9 cellular contexts compared by ENCODE assay signal in the genomic region with DNA sequence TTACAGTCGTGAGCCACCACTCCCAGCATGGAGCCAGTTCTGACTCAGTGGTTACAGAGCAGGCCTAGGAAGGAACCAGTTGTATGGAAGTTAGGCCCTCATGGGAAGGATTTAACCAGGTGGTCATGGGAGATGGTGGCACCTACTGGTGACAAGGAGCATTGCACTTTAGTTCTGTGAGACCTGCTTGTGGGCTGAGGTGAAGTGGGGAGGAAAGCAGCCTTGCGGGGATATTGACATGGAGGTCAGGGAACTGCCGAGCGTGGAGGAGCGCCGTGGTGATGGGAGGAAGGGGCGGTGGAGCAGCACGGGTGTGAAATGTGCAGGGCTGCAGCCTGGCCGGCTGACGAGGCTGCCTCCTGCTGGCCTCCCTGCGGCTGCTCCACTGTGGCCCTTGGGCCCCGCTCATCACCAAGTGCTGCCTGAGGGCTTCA.
A peak's percentile ranks its signal among the peaks of the same experiment; 100 is the strongest.
DNase-seq lines count a peak whose midpoint lies in the region; ATAC-seq lines count a peak whose summit lies in the region.
"Had no signal": no experiment of that assay in that cellular context is flagged by ENCODE, and none has a peak within 500 bp of the region (broad histone marks: within the 10 kb centered on the region; RNA-seq: fewer than 3 reads in every experiment).

No MANE protein-coding gene starts in this region.

- no peaks in the 10 kb centered on the region for H3K9me3 Mint-ChIP-seq in activated naive CD8-positive, alpha-beta T cell treated with anti-CD3 and anti-CD28 coated beads, Interleukin-2, amount 10 ng/mL, durations not matched to agents 7 days and 5 days
- H3K9me3 Mint-ChIP-seq: activated naive CD4-positive, alpha-beta T cell treated with anti-CD3 and anti-CD28 coated beads, Interleukin-2, amount 50 U/mL, for 24 hours had no signal

- H3K9me3 ChIP-seq in iPS DF 6.9 (ENCODE audit: control insufficient read depth, insufficient read depth, low read length), result no peaks in the 10 kb centered on the region

- H3K36me3 ChIP-seq in iPS DF 6.9 (ENCODE audit: control insufficient read depth, insufficient read depth, low read length), result no peaks in the 10 kb centered on the region

- WGBS in iPS DF 6.9 (ENCODE audit: insufficient coverage, insufficient read length), result no CpG with 5 or more reads among the region's 12 CpGs

- H3K27me3 Mint-ChIP-seq in activated naive CD8-positive, alpha-beta T cell treated with anti-CD3 and anti-CD28 coated beads, Interleukin-2, amount 10 ng/mL, durations not matched to agents 7 days and 5 days, result peaks cover 2% of the 10 kb centered on the region
- H3K27me3 Mint-ChIP-seq: activated naive CD4-positive, alpha-beta T cell treated with anti-CD3 and anti-CD28 coated beads, Interleukin-2, amount 50 U/mL, for 24 hours had no signal

- POLR2A ChIA-PET in activated naive CD8-positive, alpha-beta T cell treated with anti-CD3 and anti-CD28 coated beads, Interleukin-2, amount 10 ng/mL, durations not matched to agents 7 days and 5 days (lab: Charles Lee), result no interaction called here

- no peak overlapping the region for H3K4me3 ChIP-seq in iPS DF 6.9 (ENCODE audit: low read length)

- no peaks in the 10 kb centered on the region for H3K36me3 Mint-ChIP-seq in activated naive CD8-positive, alpha-beta T cell treated with anti-CD3 and anti-CD28 coated beads, Interleukin-2, amount 10 ng/mL, durations not matched to agents 7 days and 5 days

- H3K27me3 ChIP-seq in iPS DF 6.9 (ENCODE audit: control insufficient read depth, insufficient read depth, low read length), result no peaks in the 10 kb centered on the region

- H3K4me1 ChIP-seq in iPS DF 6.9 (ENCODE audit: control insufficient read depth, insufficient read depth, low read length), result 0 out of 2 replicates have a peak, but pooled peaks cover 1% of the 10 kb centered on the region

- H3K27ac ChIP-seq in iPS DF 6.9 (ENCODE audit: low read length), result no peak overlapping the region

- no peak overlapping the region for H3K4me3 Mint-ChIP-seq in activated naive CD8-positive, alpha-beta T cell treated with anti-CD3 and anti-CD28 coated beads, Interleukin-2, amount 10 ng/mL, durations not matched to agents 7 days and 5 days

- ATAC-seq in HG02885 (IDR thresholded peaks at IDR 0.05; ENCODE audit: poor library complexity, unreplicated experiment), result peak; percentile 43
- peak; percentile 71 for ATAC-seq in activated naive CD8-positive, alpha-beta T cell treated with anti-CD3 and anti-CD28 coated beads, Interleukin-2, amount 10 ng/mL, durations not matched to agents 7 days and 5 days (ENCODE audit: low read depth)
- no peak for ATAC-seq in HG02642 (IDR thresholded peaks at IDR 0.05; ENCODE audit: poor library complexity, unreplicated experiment)

- peak overlapping the region; percentile 9 for H3K27ac Mint-ChIP-seq in activated naive CD8-positive, alpha-beta T cell treated with anti-CD3 and anti-CD28 coated beads, Interleukin-2, amount 10 ng/mL, durations not matched to agents 7 days and 5 days
- H3K27ac Mint-ChIP-seq: activated naive CD4-positive, alpha-beta T cell treated with anti-CD3 and anti-CD28 coated beads, Interleukin-2, amount 50 U/mL, for 24 hours had no signal

- peaks cover 19% of the 10 kb centered on the region for H3K4me1 Mint-ChIP-seq in activated naive CD8-positive, alpha-beta T cell treated with anti-CD3 and anti-CD28 coated beads, Interleukin-2, amount 10 ng/mL, durations not matched to agents 7 days and 5 days

- DNase-seq in EH (ENCODE audit: low read depth) (peak; percentile 53), RPMI7951 (ENCODE audit: low read depth) (peak; percentile 47), iPS DF 6.9 (ENCODE audit: low read depth, low spot score) (peak; percentile 33), dedifferentiated amniotic fluid mesenchymal stem cell (ENCODE audit: extremely low spot score) (no peak)
- peak; percentile 46 for DNase-seq in activated naive CD8-positive, alpha-beta T cell treated with anti-CD3 and anti-CD28 coated beads, Interleukin-2, amount 10 ng/mL, durations not matched to agents 7 days and 5 days
- DNase-seq in stimulated activated CD4-positive, alpha-beta T cell treated with anti-CD3 and anti-CD28 coated beads, TNF-alpha, amount 100 ng/mL, for 24 hours (ENCODE audit: low read depth in 3 of 3), result peak; percentile 15 to 21 (median 19)
